15 cellular contexts compared by ENCODE assay signal in genomic region chr22:19824197-19825015, GRCh38. TPM values are rescaled to one million over a fixed set of nuclear protein-coding genes. Genes with fewer than 3 reads are reported as not detected.
A peak's percentile ranks its signal among the peaks of the same experiment; 100 is the strongest.
DNase-seq lines count a peak whose midpoint lies in the region; ATAC-seq and TF ChIP-seq lines count a peak whose summit lies in the region.
"Had no signal": no experiment of that assay in that cellular context is flagged by ENCODE, and none has a peak within 500 bp of the region (broad histone marks: within the 10 kb centered on the region; RNA-seq: fewer than 3 reads in every experiment).

No MANE protein-coding gene starts in this region.

- no peaks in the 10 kb centered on the region for H3K9me3 ChIP-seq in BE2C
- H3K9me3 ChIP-seq: MG63 had no signal

- peak; percentile 68 for DNase-seq in BE2C
- DNase-seq in HL-60 (ENCODE audit: low read depth in 1 of 2, low spot score in 1 of 2): peak; percentile 53 to 55
- DNase-seq in activated CD8-positive, alpha-beta memory T cell treated with anti-CD3 and anti-CD28 coated beads, Interleukin-2, amount 50 U/mL, for 4 hours: peak; percentile 9
- peak; percentile 78 for DNase-seq in mesenteric fat pad (ENCODE audit: low spot score)
- no peak for DNase-seq in stimulated activated naive CD4-positive, alpha-beta T cell (lab: John Stamatoyannopoulos, UW)
- DNase-seq in stimulated activated naive CD8-positive, alpha-beta T cell treated with anti-CD3 and anti-CD28 coated beads, Interleukin-15, Interleukin-2, amounts not matched to agents 100 U/mL and 50 U/mL, for 24 hours: no peak
- DNase-seq in KBM-7: no peak
- DNase-seq: AML-193; effector CD8-positive, alpha-beta T cell; MG63; SHP77 treated with DMSO at 0.1 percent for 48 hours; stimulated activated CD4-positive, alpha-beta T cell treated with anti-CD3 and anti-CD28 coated beads, Interleukin-12 subunit alpha, Interleukin-12 subunit beta, amount 100 ng/mL, for 4 hours had no signal

- no peak for TF ChIP-seq CTCF in BE2C (IDR thresholded peaks at IDR 0.05; ENCODE audit: low read depth, low read length)
- TF ChIP-seq CTCF in HL-60 (IDR thresholded peaks at IDR 0.05; ENCODE audit: insufficient read depth, low read length): no peak

- no peak for ATAC-seq in GM18868 (IDR thresholded peaks at IDR 0.05; ENCODE audit: unreplicated experiment)
- ATAC-seq in stimulated activated naive CD8-positive, alpha-beta T cell treated with anti-CD3 and anti-CD28 coated beads, Interleukin-15, Interleukin-2, amounts not matched to agents 100 U/mL and 50 U/mL, for 24 hours: no peak

- no peaks in the 10 kb centered on the region for H3K36me3 ChIP-seq in BE2C
- H3K36me3 ChIP-seq: MG63 had no signal

- H3K27me3 ChIP-seq in BE2C (no peaks in the 10 kb centered on the region; the same call in 1 of the 2 replicates), HL-60 (ENCODE audit: insufficient read depth, poor library complexity, severe bottlenecking) (no peaks in the 10 kb centered on the region)
- H3K27me3 ChIP-seq: MG63 had no signal

- in situ Hi-C loops in KBM-7 (cut with MboI; ENCODE audit: low pct_unique_long_range_greater_than_20kb, low sequenced_read_pairs): no loop called here

- peak overlapping the region; percentile 30 for H3K27ac ChIP-seq in HL-60 (replicated peaks)
- H3K27ac ChIP-seq: VCaP had no signal

- peaks cover 14% of the 10 kb centered on the region for H3K4me1 ChIP-seq in BE2C

- H3K4me3 ChIP-seq in BE2C (ENCODE audit: low read depth, low read length): no peak overlapping the region; the same call in 1 of the 2 replicates
- H3K4me3 ChIP-seq in HL-60 (replicated peaks; ENCODE audit: insufficient read depth, low read length): no peak overlapping the region
- H3K4me3 ChIP-seq: lung, MG63 had no signal

RNA-seq across cellular contexts. Expression of gene GNB1L, which starts 30.3 kb away (rescaled TPM):
- 3.2 TPM for polyA plus RNA-seq in BE2C (2012; ENCODE audit: insufficient read depth, insufficient read length, low read depth)
- total RNA-seq in mesenteric fat pad: 4.2 TPM

RNA-seq across cellular contexts. Expression of gene RTL10, which starts 30.3 kb away (rescaled TPM):
- 49.7 TPM for polyA plus RNA-seq in BE2C (2012; ENCODE audit: insufficient read depth, insufficient read length, low read depth)
- 8.4 TPM for total RNA-seq in mesenteric fat pad

Comparison
In these comparisons a context has a peak if more than half of its experiments do, and no peak if none do; other contexts are left out.
1. DNase-seq: peak in BE2C (single experiment), HL-60 (2 of 2), activated CD8-positive, alpha-beta memory T cell treated with anti-CD3 and anti-CD28 coated beads, Interleukin-2, amount 50 U/mL, for 4 hours (single experiment) and mesenteric fat pad (single experiment); none in stimulated activated naive CD4-positive, alpha-beta T cell (0 of 6), stimulated activated naive CD8-positive, alpha-beta T cell treated with anti-CD3 and anti-CD28 coated beads, Interleukin-15, Interleukin-2, amounts not matched to agents 100 U/mL and 50 U/mL, for 24 hours (single experiment) and KBM-7 (single experiment).